ENCODE assay signal across 9 cellular contexts in genomic region chr4:152382057-152382785, GRCh38.
DNase-seq lines count a peak whose midpoint lies in the region; ATAC-seq and TF ChIP-seq lines count a peak whose summit lies in the region.
"Had no signal": no experiment of that assay in that cellular context is flagged by ENCODE, and none has a peak within 500 bp of the region (broad histone marks: within the 10 kb centered on the region; RNA-seq: fewer than 3 reads in every experiment).

No MANE protein-coding gene starts in this region.

- H3K27me3 ChIP-seq in WERI-Rb-1 (ENCODE audit: insufficient read depth, low read depth, severe bottlenecking) = no peaks in the 10 kb centered on the region

- TF ChIP-seq CTCF in fibroblast of mammary gland (conservative IDR thresholded peaks at IDR 0.05; ENCODE audit: control insufficient read depth, insufficient read depth, low read depth, low read length) (no peak), WERI-Rb-1 (IDR thresholded peaks at IDR 0.05; ENCODE audit: low read depth, low read length) (no peak)

- H3K4me3 ChIP-seq in fibroblast of mammary gland (ENCODE audit: control insufficient read depth, low read depth, low read length) (peak overlapping the region; percentile 19), skin epidermis (peak overlapping the region in 1 of 7 experiments; percentile 12), WERI-Rb-1 (ENCODE audit: low read depth, low read length) (no peak overlapping the region)

- DNase-seq in NCI-H2029 treated with DMSO at 0.1 percent for 48 hours (lab: John Stamatoyannopoulos, UW) (peak; percentile 39), NCI-H2029 (lab: John Stamatoyannopoulos, UW) (no peak), LHCN-M2 (ENCODE audit: low read depth) (peak; percentile 73), fibroblast of mammary gland (ENCODE audit: low read depth) (peak; percentile 22), WERI-Rb-1 (no peak), MV-4-11 (lab: John Stamatoyannopoulos, UW) (no peak)

- H3K9me3 ChIP-seq in WERI-Rb-1 (ENCODE audit: severe bottlenecking) = no peaks in the 10 kb centered on the region

- no peak for ATAC-seq in GM21717 (IDR thresholded peaks at IDR 0.05; ENCODE audit: unreplicated experiment)
- ATAC-seq: HCT116 had no signal

- H3K27ac ChIP-seq in skin epidermis = peak overlapping the region in 18 of 21 experiments; percentile 0 to 75 (median 51)
- H3K27ac ChIP-seq in WERI-Rb-1 = no peak overlapping the region

- H3K36me3 ChIP-seq in WERI-Rb-1 = no peaks in the 10 kb centered on the region

Comparison
In these comparisons a context has a peak if more than half of its experiments do, and no peak if none do; other contexts are left out.
1. DNase-seq: peak in NCI-H2029 treated with DMSO at 0.1 percent for 48 hours (single experiment), LHCN-M2 (single experiment) and fibroblast of mammary gland (single experiment); none in NCI-H2029 (single experiment), WERI-Rb-1 (single experiment) and MV-4-11 (single experiment).